Comparison of ENCODE assay signal across 8 cellular contexts in the genomic region with DNA sequence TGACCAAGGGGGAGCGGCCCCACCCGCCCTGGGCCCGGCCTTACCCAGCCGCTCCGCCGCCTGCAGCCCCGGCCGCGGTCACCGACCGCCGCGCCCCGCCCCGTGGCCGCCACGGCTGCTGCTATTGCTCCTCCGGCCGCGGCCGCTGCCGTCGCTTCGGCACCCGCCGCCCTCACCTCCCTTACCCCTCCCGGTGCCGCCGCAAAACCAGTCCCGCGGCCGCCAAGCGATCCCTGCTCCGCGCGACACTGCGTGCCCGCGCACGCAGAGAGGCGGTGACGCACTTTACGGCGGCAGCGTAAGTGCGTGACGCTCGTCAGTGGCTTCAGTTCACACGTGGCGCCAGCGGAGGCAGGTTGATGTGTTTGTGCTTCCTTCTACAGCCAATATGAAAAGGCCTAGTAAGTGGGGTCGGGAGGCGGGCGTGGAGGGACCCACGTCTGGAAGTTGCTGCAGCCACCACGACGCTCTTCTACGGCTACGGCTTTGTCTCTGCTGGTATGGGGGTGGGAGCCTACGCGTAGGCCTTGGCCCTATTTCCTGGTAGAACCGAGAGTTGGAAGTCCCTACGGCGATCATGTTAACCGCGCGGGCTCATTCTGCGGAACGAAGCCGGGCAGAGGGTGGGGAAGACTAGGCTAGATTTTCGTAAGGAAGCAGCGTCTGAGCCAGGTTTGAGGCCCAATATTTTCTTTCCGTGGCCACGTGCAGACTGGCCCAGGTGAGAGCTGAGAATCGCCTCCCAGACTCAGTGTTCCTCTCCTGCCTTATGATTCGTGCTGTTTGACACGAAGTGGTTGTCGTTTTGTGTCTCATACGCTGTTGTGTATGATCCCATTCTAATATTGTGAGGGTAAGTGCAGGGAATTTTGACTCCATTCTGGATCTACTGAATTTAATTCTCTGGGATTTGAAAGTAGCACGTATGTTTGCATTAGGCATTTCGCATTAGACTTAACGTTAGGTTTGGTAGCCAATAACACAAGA. TPM values are rescaled to one million over a fixed set of nuclear protein-coding genes. Genes with fewer than 3 reads are reported as not detected.
DNase-seq lines count a peak whose midpoint lies in the region; ATAC-seq and TF ChIP-seq lines count a peak whose summit lies in the region.

Gene GNL3, plus strand, starts transcription at position 328 of the 987 bp plus-strand sequence. Its CDS starts 61 bp downstream, at position 389.
Gene PBRM1, minus strand, starts transcription at position 209 of the 987 bp plus-strand sequence.

- no peak for TF ChIP-seq CTCF in Panc1 (IDR thresholded peaks at IDR 0.05)

- peaks cover 14 to 34% (median 31%) of the 10 kb centered on the region in 3 donors for H3K4me1 Mint-ChIP-seq in IgD-negative memory B cell
- peaks cover 73% of the 10 kb centered on the region for H3K4me1 Mint-ChIP-seq in activated T-cell treated with anti-CD3 and anti-CD28 coated beads, Interleukin-2, amount 50 U/mL, for 24 hours (ENCODE audit: low read depth)

- POLR2A ChIA-PET in Panc1 (lab: Charles Lee) = no interaction called here

- no peaks in the 10 kb centered on the region for H3K9me3 Mint-ChIP-seq in IgD-negative memory B cell
- no peaks in the 10 kb centered on the region for H3K9me3 Mint-ChIP-seq in activated T-cell treated with anti-CD3 and anti-CD28 coated beads, Interleukin-2, amount 50 U/mL, for 24 hours

- ATAC-seq in GM21528 (IDR thresholded peaks at IDR 0.05; ENCODE audit: low FRiP score, unreplicated experiment) (peak; percentile 70), Panc1 (peak; percentile 90)

- TSS peak; percentile 75 for BruUV-seq in Panc1 (replicated peaks; lab: Mats Ljungman, UMichigan)

- intact Hi-C loops in Panc1 (cut with micrococcal nuclease; ENCODE audit: unreplicated experiment) = no loop called here

- DNase-seq in DMS153 (lab: John Stamatoyannopoulos, UW) (peak; percentile 75), Panc1 (ENCODE audit: low read depth, low spot score) (no peak), erythroblast (lab: John Stamatoyannopoulos, UW) (peak; percentile 97 to 98)
- DNase-seq in activated T-cell treated with anti-CD3 and anti-CD28 coated beads, Interleukin-2, amount 50 U/mL, for 24 hours = peak; percentile 94
- DNase-seq in stimulated activated CD8-positive, alpha-beta memory T cell treated with anti-CD3 and anti-CD28 coated beads, Interleukin-4, amount 100 ng/mL, for 4 hours (ENCODE audit: low read depth in 2 of 2, low spot score in 1 of 2) = peak; percentile 68 to 84

- H3K4me3 ChIP-seq in Panc1 (ENCODE audit: low read depth in 2 of 2, low read length in 2 of 2) (peak within 1 kb of the TSS; percentile 95 to 98), mucosa of rectum (ENCODE audit: low read length in 2 of 2) (peak within 1 kb of the TSS; percentile 91 to 92)

- H3K36me3 ChIP-seq in Panc1 (ENCODE audit: control insufficient read depth, insufficient read depth, low read length) (peaks cover 38% of the 10 kb centered on the region), mucosa of rectum (ENCODE audit: control insufficient read depth in 2 of 2, insufficient read depth in 2 of 2, low read length in 2 of 2) (peaks cover 34 to 42% of the 10 kb centered on the region in 2 donors)

- peak within 1 kb of the TSS; percentile 94 to 98 (median 97) for H3K4me3 Mint-ChIP-seq in IgD-negative memory B cell
- peak within 1 kb of the TSS; percentile 99 for H3K4me3 Mint-ChIP-seq in activated T-cell treated with anti-CD3 and anti-CD28 coated beads, Interleukin-2, amount 50 U/mL, for 24 hours

- peak; percentile 94 for TF ChIP-seq POLR2A in erythroblast (IDR thresholded peaks at IDR 0.05; ENCODE audit: low read length)

- H3K36me3 Mint-ChIP-seq in IgD-negative memory B cell = peaks cover 2% of the 10 kb centered on the region
- peaks cover 83% of the 10 kb centered on the region for H3K36me3 Mint-ChIP-seq in activated T-cell treated with anti-CD3 and anti-CD28 coated beads, Interleukin-2, amount 50 U/mL, for 24 hours (ENCODE audit: low read depth)

- H3K27ac ChIP-seq in Panc1 (ENCODE audit: low read length) = peak within 1 kb of the TSS; percentile 97
- H3K27ac ChIP-seq in mucosa of rectum (ENCODE audit: low read depth in 2 of 2, low read length in 2 of 2) = peak within 1 kb of the TSS; percentile 94 to 97

- CTCF ChIA-PET in Panc1 (lab: Charles Lee) = no interaction called here

- in situ Hi-C loops in Panc1 (cut with HindIII; ENCODE audit: low pct_unique_long_range_greater_than_20kb, low sequenced_read_pairs) = no loop called here

- no peaks in the 10 kb centered on the region for H3K27me3 Mint-ChIP-seq in IgD-negative memory B cell
- H3K27me3 Mint-ChIP-seq in activated T-cell treated with anti-CD3 and anti-CD28 coated beads, Interleukin-2, amount 50 U/mL, for 24 hours = no peaks in the 10 kb centered on the region

- peak within 1 kb of the TSS; percentile 85 to 98 (median 97) for H3K27ac Mint-ChIP-seq in IgD-negative memory B cell
- H3K27ac Mint-ChIP-seq in activated T-cell treated with anti-CD3 and anti-CD28 coated beads, Interleukin-2, amount 50 U/mL, for 24 hours = peak within 1 kb of the TSS; percentile 99

- H3K9me3 ChIP-seq in Panc1 (ENCODE audit: control insufficient read depth, insufficient read depth, low read depth, low read length) = no peaks in the 10 kb centered on the region
- H3K9me3 ChIP-seq in mucosa of rectum (ENCODE audit: control insufficient read depth in 2 of 2, low read length in 2 of 2) = no peaks in the 10 kb centered on the region

- peak within 1 kb of the TSS; percentile 76 to 90 for H3K9ac ChIP-seq in mucosa of rectum (ENCODE audit: low read depth in 1 of 2, low read length in 2 of 2)

- H3K27me3 ChIP-seq in Panc1 (ENCODE audit: control insufficient read depth, insufficient read depth, low read length) (no peaks in the 10 kb centered on the region), mucosa of rectum (ENCODE audit: control insufficient read depth in 2 of 2, insufficient read depth in 2 of 2, low read length in 2 of 2) (no peaks in the 10 kb centered on the region)

- H3K4me1 ChIP-seq in Panc1 (ENCODE audit: control insufficient read depth, insufficient read depth, low read length) (peaks cover 26% of the 10 kb centered on the region), mucosa of rectum (ENCODE audit: control insufficient read depth in 2 of 2, insufficient read depth in 2 of 2, low read length in 2 of 2) (peaks cover 8 to 25% of the 10 kb centered on the region in 2 donors)

RNA-seq across cellular contexts. Expression of gene GNL3, which starts in this region (rescaled TPM):
- polyA plus RNA-seq in IgD-negative memory B cell = 64.0 TPM
- 88.9 TPM for total RNA-seq in Panc1 (2021; ENCODE audit: unreplicated experiment)
- 35.0 TPM for polyA plus RNA-seq in Panc1 (2012; ENCODE audit: insufficient read length)

RNA-seq across cellular contexts. Expression of gene PBRM1, which starts in this region (rescaled TPM):
- polyA plus RNA-seq in IgD-negative memory B cell = 81.1 TPM
- 43.5 TPM for total RNA-seq in Panc1 (2021; ENCODE audit: unreplicated experiment)
- 18.7 TPM for polyA plus RNA-seq in Panc1 (2012; ENCODE audit: insufficient read length)
